ENCODE assay signal across 16 cellular contexts in the genomic region with DNA sequence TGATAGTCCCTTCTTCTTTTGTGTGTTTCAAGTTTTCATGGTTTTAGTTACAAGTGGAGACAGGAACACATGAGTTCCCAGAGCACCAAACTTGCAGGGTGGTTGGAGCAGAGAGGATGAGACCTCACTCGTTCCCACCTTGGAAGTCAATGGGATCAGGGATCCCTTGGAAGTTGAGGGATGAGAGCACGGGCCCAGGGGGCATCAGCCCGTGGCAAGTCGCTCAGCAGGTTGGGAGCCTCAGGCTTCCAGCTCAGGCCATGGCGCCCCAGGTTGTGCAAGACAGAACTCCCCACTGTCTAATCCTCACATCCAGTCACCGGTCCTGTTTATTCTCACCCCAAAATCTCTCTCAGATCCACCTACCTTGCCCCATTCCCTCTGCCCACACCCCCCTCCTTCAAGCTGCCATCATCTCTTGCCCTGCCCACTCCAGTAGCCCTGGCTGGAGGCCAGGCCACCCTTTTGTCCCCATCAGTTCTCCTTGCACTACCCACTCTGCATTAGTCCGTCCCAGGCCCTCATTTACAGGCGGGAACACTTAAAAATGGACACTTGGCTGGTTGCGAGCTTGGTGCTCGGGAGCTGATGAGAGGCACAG. TPM values are rescaled to one million over a fixed set of nuclear protein-coding genes. Genes with fewer than 3 reads are reported as not detected.
DNase-seq lines count a peak whose midpoint lies in the region; ATAC-seq and TF ChIP-seq lines count a peak whose summit lies in the region.
"Had no signal": no experiment of that assay in that cellular context is flagged by ENCODE, and none has a peak within 500 bp of the region (broad histone marks: within the 10 kb centered on the region; RNA-seq: fewer than 3 reads in every experiment).

No MANE protein-coding gene starts in this region.

- no peak for TF ChIP-seq CTCF in hepatocyte (IDR thresholded peaks at IDR 0.05; ENCODE audit: poor library complexity)

- 93% methylated on average over 10 of the region's 10 CpGs for WGBS in hepatocyte (ENCODE audit: low lambda C conversion rate, missing lambda C conversion rate)

- H4K20me1 ChIP-seq in hepatocyte (ENCODE audit: insufficient read depth, poor library complexity, severe bottlenecking) = no peaks in the 10 kb centered on the region

- POLR2A ChIA-PET in CD4-positive, alpha-beta memory T cell (lab: Charles Lee; ENCODE audit: partially characterized antibody) = interaction anchor here (1.8 to 2.6 kb wide), 2 partner anchors 11 to 36 kb away, joined by 5 to 12 read pairs; no protein-coding TSS in a partner anchor

- no peaks in the 10 kb centered on the region for H3K79me2 ChIP-seq in hepatocyte

- no peak overlapping the region for H3K27ac ChIP-seq in CD4-positive, alpha-beta memory T cell (ENCODE audit: low read depth, low read length)
- H3K27ac ChIP-seq in SJCRH30 (peak overlapping the region; percentile 97), hepatocyte (peak overlapping the region; percentile 99), skin epidermis (peak overlapping the region in 14 of 21 experiments; percentile 11 to 88 (median 78))
- H3K27ac ChIP-seq: SK-N-MC had no signal

- no peaks in the 10 kb centered on the region for H3K27me3 ChIP-seq in CD4-positive, alpha-beta memory T cell (ENCODE audit: insufficient read depth, low read length)
- no peaks in the 10 kb centered on the region for H3K27me3 ChIP-seq in SJCRH30
- no peaks in the 10 kb centered on the region for H3K27me3 ChIP-seq in hepatocyte
- H3K27me3 ChIP-seq: breast epithelium had no signal

- peaks cover 16 to 44% (median 29%) of the 10 kb centered on the region in 4 donors for H3K4me1 Mint-ChIP-seq in CD4-positive, alpha-beta memory T cell

- peak overlapping the region in 4 of 7 donors; percentile 13 to 79 (median 68) for H3K27ac Mint-ChIP-seq in CD4-positive, alpha-beta memory T cell

- no peaks in the 10 kb centered on the region for H3K9me2 ChIP-seq in hepatocyte (replicated peaks; ENCODE audit: insufficient read depth)

- CTCF ChIA-PET in CD4-positive, alpha-beta memory T cell (lab: Charles Lee; ENCODE audit: partially characterized antibody) = interaction anchor here (0.7 kb wide), 1 partner anchor 203 kb away, joined by 3 read pairs; no protein-coding TSS in a partner anchor

- H3K9me3 ChIP-seq in CD4-positive, alpha-beta memory T cell (ENCODE audit: control insufficient read depth in 1 of 2, low read length in 2 of 2) = no peaks in the 10 kb centered on the region
- H3K9me3 ChIP-seq in SJCRH30 (replicated peaks) (no peaks in the 10 kb centered on the region), hepatocyte (ENCODE audit: low read depth) (no peaks in the 10 kb centered on the region)
- H3K9me3 ChIP-seq: breast epithelium had no signal

- peaks cover 0 to 3% of the 10 kb centered on the region in 2 donors for H3K27me3 Mint-ChIP-seq in CD4-positive, alpha-beta memory T cell

- DNase-seq in CD4-positive, alpha-beta memory T cell = no peak
- DNase-seq in SJCRH30 (no peak), hepatocyte (ENCODE audit: low spot score) (no peak), NCI-H1092 (lab: John Stamatoyannopoulos, UW) (no peak), DMS 273 treated with DMSO at 0.1 percent for 48 hours (lab: John Stamatoyannopoulos, UW) (no peak)
- no peak for DNase-seq in stimulated activated CD4-positive, alpha-beta T cell treated with anti-CD3 and anti-CD28 coated beads, Interleukin-1b, Interleukin-23, amount 100 ng/mL, for 48 hours
- DNase-seq: hippocampal formation; NCI-H187 treated with DMSO at 0.1 percent for 48 hours; stimulated activated CD4-positive, alpha-beta T cell treated with anti-CD3 and anti-CD28 coated beads, Interleukin-4, amount 100 ng/mL, for 4 hours; stimulated activated naive CD8-positive, alpha-beta T cell treated with anti-CD3 and anti-CD28 coated beads, Interleukin-15, Interleukin-2, amounts not matched to agents 100 U/mL and 50 U/mL, for 24 hours had no signal

- H3K36me3 Mint-ChIP-seq in CD4-positive, alpha-beta memory T cell = peaks cover 0 to 3% of the 10 kb centered on the region in 2 donors

- peaks cover 38% of the 10 kb centered on the region for H3K4me1 ChIP-seq in CD4-positive, alpha-beta memory T cell (ENCODE audit: insufficient read depth, low read length)
- H3K4me1 ChIP-seq in SJCRH30 = peaks cover 42% of the 10 kb centered on the region
- peaks cover 44% of the 10 kb centered on the region for H3K4me1 ChIP-seq in hepatocyte (ENCODE audit: insufficient read depth)

- H3K4me3 ChIP-seq in CD4-positive, alpha-beta memory T cell (ENCODE audit: low read length in 2 of 2) = no peak overlapping the region
- peak overlapping the region; percentile 27; the same call in 1 of the 2 replicates for H3K4me3 ChIP-seq in SJCRH30
- no peak overlapping the region for H3K4me3 ChIP-seq in hepatocyte
- H3K4me3 ChIP-seq in skin epidermis = no peak overlapping the region
- H3K4me3 ChIP-seq: breast epithelium, lung, SK-N-MC had no signal

- intact Hi-C loops in CD4-positive, alpha-beta memory T cell (cut with micrococcal nuclease) = no loop called here

- H3K4me3 Mint-ChIP-seq in CD4-positive, alpha-beta memory T cell = no peak overlapping the region
- H3K4me3 Mint-ChIP-seq: IgD-negative memory B cell had no signal

- H2AFZ ChIP-seq in hepatocyte = no peak overlapping the region

- H3K9me3 Mint-ChIP-seq in CD4-positive, alpha-beta memory T cell = peaks cover 0 to 2% (median 0%) of the 10 kb centered on the region in 8 donors
- H3K9me3 Mint-ChIP-seq: IgD-negative memory B cell had no signal

- ATAC-seq in GM21381 (IDR thresholded peaks at IDR 0.05; ENCODE audit: unreplicated experiment) = no peak
- ATAC-seq: stimulated activated naive CD8-positive, alpha-beta T cell treated with anti-CD3 and anti-CD28 coated beads, Interleukin-15, Interleukin-2, amounts not matched to agents 100 U/mL and 50 U/mL, for 24 hours had no signal

- no peak overlapping the region for H3K4me2 ChIP-seq in hepatocyte

- no peaks in the 10 kb centered on the region for H3K36me3 ChIP-seq in CD4-positive, alpha-beta memory T cell (ENCODE audit: insufficient read depth, low read length)
- H3K36me3 ChIP-seq in SJCRH30 (no peaks in the 10 kb centered on the region), hepatocyte (replicated peaks; ENCODE audit: insufficient read depth, low read depth) (no peaks in the 10 kb centered on the region)
- H3K36me3 ChIP-seq: breast epithelium had no signal

RNA-seq across cellular contexts. Expression of gene FOSL2, which starts 37.6 kb away (rescaled TPM):
- 1 to 10 TPM; 6.6 to 6.7 TPM for total RNA-seq in CD4-positive, alpha-beta memory T cell
- polyA plus RNA-seq in CD4-positive, alpha-beta memory T cell = 1 to 10 TPM; 4.7 to 5.0 TPM
- total RNA-seq in SJCRH30 (2014; rRNA removed; shearing (Covaris generic)) = 30.0 and 30.7 TPM in 2 replicates
- 148 and 164 TPM in 2 replicates for total RNA-seq in hepatocyte
- polyA plus RNA-seq in hepatocyte = 84.0 and 91.1 TPM in 2 replicates
